In genomic region chr1:168224991-168225390, GRCh38 we compare ENCODE assay signal across 10 cellular contexts. TPM values are rescaled to one million over a fixed set of nuclear protein-coding genes. Genes with fewer than 3 reads are reported as not detected.
DNase-seq lines count a peak whose midpoint lies in the region; ATAC-seq and TF ChIP-seq lines count a peak whose summit lies in the region.
"Had no signal": no experiment of that assay in that cellular context is flagged by ENCODE, and none has a peak within 500 bp of the region (broad histone marks: within the 10 kb centered on the region; RNA-seq: fewer than 3 reads in every experiment).

No MANE protein-coding gene starts in this region.

- H3K9me3 Mint-ChIP-seq in activated T-cell treated with anti-CD3 and anti-CD28 coated beads, Interleukin-2, amount 50 U/mL, for 72 hours = peaks cover 0 to 2% of the 10 kb centered on the region in 2 donors
- peaks cover 0 to 4% (median 0%) of the 10 kb centered on the region in 3 donors for H3K9me3 Mint-ChIP-seq in T-cell
- H3K9me3 Mint-ChIP-seq in stimulated activated effector memory CD8-positive, alpha-beta T cell treated with anti-CD3 and anti-CD28 coated beads, Interleukin-12 subunit alpha, Interleukin-12 subunit beta, amount 100 ng/mL, for 72 hours = no peaks in the 10 kb centered on the region

- no peak for TF ChIP-seq CTCF in hepatocyte (IDR thresholded peaks at IDR 0.05; ENCODE audit: poor library complexity)

- H2AFZ ChIP-seq in hepatocyte = no peak overlapping the region

- no peaks in the 10 kb centered on the region for H3K27me3 ChIP-seq in hepatocyte
- H3K27me3 ChIP-seq: sigmoid colon, thyroid gland had no signal

- H3K4me3 ChIP-seq in hepatocyte = peak overlapping the region; percentile 93

- no peaks in the 10 kb centered on the region for H3K9me3 ChIP-seq in hepatocyte (ENCODE audit: low read depth)
- H3K9me3 ChIP-seq: sigmoid colon, thyroid gland had no signal

- H3K4me1 Mint-ChIP-seq in activated T-cell treated with anti-CD3 and anti-CD28 coated beads, Interleukin-2, amount 50 U/mL, for 72 hours (ENCODE audit: low read depth) = peaks cover 65% of the 10 kb centered on the region
- H3K4me1 Mint-ChIP-seq in T-cell = peaks cover 39 to 44% (median 41%) of the 10 kb centered on the region in 3 donors
- H3K4me1 Mint-ChIP-seq in stimulated activated effector memory CD8-positive, alpha-beta T cell treated with anti-CD3 and anti-CD28 coated beads, Interleukin-12 subunit alpha, Interleukin-12 subunit beta, amount 100 ng/mL, for 72 hours = peaks cover 40% of the 10 kb centered on the region

- peak overlapping the region; percentile 89 for H3K4me3 Mint-ChIP-seq in activated T-cell treated with anti-CD3 and anti-CD28 coated beads, Interleukin-2, amount 50 U/mL, for 72 hours
- peak overlapping the region; percentile 89 to 97 (median 92) for H3K4me3 Mint-ChIP-seq in T-cell
- peak overlapping the region; percentile 74 for H3K4me3 Mint-ChIP-seq in stimulated activated effector memory CD8-positive, alpha-beta T cell treated with anti-CD3 and anti-CD28 coated beads, Interleukin-12 subunit alpha, Interleukin-12 subunit beta, amount 100 ng/mL, for 72 hours

- no peak for ATAC-seq in activated T-cell treated with anti-CD3 and anti-CD28 coated beads, Interleukin-2, amount 50 U/mL, for 72 hours (replicated peaks in 1 of 2)
- ATAC-seq in T-cell (replicated peaks in 1 of 4) = no peak
- no peak for ATAC-seq in stimulated activated effector memory CD8-positive, alpha-beta T cell treated with anti-CD3 and anti-CD28 coated beads, Interleukin-12 subunit alpha, Interleukin-12 subunit beta, amount 100 ng/mL, for 72 hours

- peaks cover 41% of the 10 kb centered on the region for H3K79me2 ChIP-seq in hepatocyte

- H3K36me3 Mint-ChIP-seq in activated T-cell treated with anti-CD3 and anti-CD28 coated beads, Interleukin-2, amount 50 U/mL, for 72 hours (ENCODE audit: insufficient read depth in 2 of 2) = peaks cover 11 to 17% of the 10 kb centered on the region in 2 donors
- peaks cover 11% of the 10 kb centered on the region for H3K36me3 Mint-ChIP-seq in T-cell
- H3K36me3 Mint-ChIP-seq in stimulated activated effector memory CD8-positive, alpha-beta T cell treated with anti-CD3 and anti-CD28 coated beads, Interleukin-12 subunit alpha, Interleukin-12 subunit beta, amount 100 ng/mL, for 72 hours = peaks cover 28% of the 10 kb centered on the region

- H3K27ac ChIP-seq in hepatocyte = peak overlapping the region; percentile 96

- no peaks in the 10 kb centered on the region for H3K9me2 ChIP-seq in hepatocyte (replicated peaks; ENCODE audit: insufficient read depth)

- H3K4me1 ChIP-seq in hepatocyte (ENCODE audit: insufficient read depth) = peaks cover 7% of the 10 kb centered on the region

- POLR2A ChIA-PET in T-cell (lab: Charles Lee) = interaction anchor here in 1 of 2 donors (1.5 kb wide), 1 partner anchor 10 kb away, joined by 9 read pairs; no protein-coding TSS in a partner anchor

- DNase-seq in activated T-cell treated with anti-CD3 and anti-CD28 coated beads, Interleukin-2, amount 50 U/mL, for 72 hours = no peak
- DNase-seq in activated T-cell treated with anti-CD3 and anti-CD28 coated beads for 4 hours (no peak), T-cell (no peak), hepatocyte (ENCODE audit: low spot score) (no peak), iPS-NIHi11 (ENCODE audit: low spot score) (no peak), NCI-H748 (lab: John Stamatoyannopoulos, UW; ENCODE audit: unreplicated experiment) (no peak)
- DNase-seq in stimulated activated effector memory CD8-positive, alpha-beta T cell treated with anti-CD3 and anti-CD28 coated beads, Interleukin-12 subunit alpha, Interleukin-12 subunit beta, amount 100 ng/mL, for 72 hours (ENCODE audit: low spot score in 2 of 2) = no peak
- DNase-seq in activated CD4-positive, alpha-beta T cell treated with anti-CD3 and anti-CD28 coated beads for 4 hours = no peak

- H4K20me1 ChIP-seq in hepatocyte (ENCODE audit: insufficient read depth, poor library complexity, severe bottlenecking) = no peaks in the 10 kb centered on the region

- H3K4me2 ChIP-seq in hepatocyte = peak overlapping the region; percentile 97

- CTCF ChIA-PET in T-cell (lab: Charles Lee) = interaction anchor here in 1 of 2 donors (0.7 to 4.0 kb wide), 3 partner anchors 10 to 1326 kb away, joined by 5 to 27 read pairs (median 6); no protein-coding TSS in a partner anchor

- no peaks in the 10 kb centered on the region for H3K36me3 ChIP-seq in hepatocyte (replicated peaks; ENCODE audit: insufficient read depth, low read depth)
- H3K36me3 ChIP-seq: sigmoid colon, thyroid gland had no signal

- H3K27me3 Mint-ChIP-seq in activated T-cell treated with anti-CD3 and anti-CD28 coated beads, Interleukin-2, amount 50 U/mL, for 72 hours (ENCODE audit: low read depth) = peaks cover 7% of the 10 kb centered on the region
- peaks cover 0 to 5% of the 10 kb centered on the region in 2 donors for H3K27me3 Mint-ChIP-seq in T-cell

- peak overlapping the region; percentile 11 for H3K27ac Mint-ChIP-seq in activated T-cell treated with anti-CD3 and anti-CD28 coated beads, Interleukin-2, amount 50 U/mL, for 72 hours
- H3K27ac Mint-ChIP-seq in T-cell = peak overlapping the region; percentile 65 to 89
- peak overlapping the region; percentile 89 for H3K27ac Mint-ChIP-seq in stimulated activated effector memory CD8-positive, alpha-beta T cell treated with anti-CD3 and anti-CD28 coated beads, Interleukin-12 subunit alpha, Interleukin-12 subunit beta, amount 100 ng/mL, for 72 hours

- 95% methylated on average over 3 of the region's 3 CpGs for WGBS in hepatocyte (ENCODE audit: low lambda C conversion rate, missing lambda C conversion rate)

RNA-seq across cellular contexts. Expression of gene SFT2D2, which starts 0.8 kb away (rescaled TPM):
- total RNA-seq in activated T-cell treated with anti-CD3 and anti-CD28 coated beads, Interleukin-2, amount 50 U/mL, for 72 hours = 10 to 100 TPM; 62.7 to 66.9 TPM
- total RNA-seq in T-cell = 10 to 100 TPM; 51.6 to 63.1 (median 55.6) TPM
- 36.9 and 43.1 TPM in 2 replicates for total RNA-seq in hepatocyte
- 31.2 and 31.5 TPM in 2 replicates for polyA plus RNA-seq in hepatocyte

RNA-seq across cellular contexts. Expression of gene TIPRL, which starts 46.2 kb away (rescaled TPM):
- 10 to 100 TPM; 67.5 to 68.3 TPM for total RNA-seq in activated T-cell treated with anti-CD3 and anti-CD28 coated beads, Interleukin-2, amount 50 U/mL, for 72 hours
- 10 to 100 TPM; 13.8 to 26.6 (median 22.3) TPM for total RNA-seq in T-cell
- 42.6 and 47.6 TPM in 2 replicates for total RNA-seq in hepatocyte
- 38.1 and 44.2 TPM in 2 replicates for polyA plus RNA-seq in hepatocyte

RNA-seq across cellular contexts. Expression of gene TBX19, which starts 55.7 kb away (rescaled TPM):
- 1 to 10 TPM; 6.3 to 7.2 TPM for total RNA-seq in activated T-cell treated with anti-CD3 and anti-CD28 coated beads, Interleukin-2, amount 50 U/mL, for 72 hours
- total RNA-seq in T-cell (1 to 10 TPM; 2.8 to 3.9 (median 3.5) TPM), hepatocyte (0.57 and 1.2 TPM in 2 replicates)
- polyA plus RNA-seq in hepatocyte = 1.1 and 1.9 TPM in 2 replicates

Comparison
In these comparisons a context has a peak if more than half of its experiments do, and no peak if none do; other contexts are left out.
1. H3K27ac Mint-ChIP-seq: peak in every context shown above with its lines; median percentile 89 in stimulated activated effector memory CD8-positive, alpha-beta T cell treated with anti-CD3 and anti-CD28 coated beads, Interleukin-12 subunit alpha, Interleukin-12 subunit beta, amount 100 ng/mL, for 72 hours; 77 in T-cell; 11 in activated T-cell treated with anti-CD3 and anti-CD28 coated beads, Interleukin-2, amount 50 U/mL, for 72 hours.